Comparison of ENCODE assay signal across 8 cellular contexts in genomic region chr15:41115652-41116115, GRCh38. TPM values are rescaled to one million over a fixed set of nuclear protein-coding genes. Genes with fewer than 3 reads are reported as not detected.
A peak's percentile ranks its signal among the peaks of the same experiment; 100 is the strongest.
DNase-seq lines count a peak whose midpoint lies in the region; ATAC-seq, FAIRE-seq and TF ChIP-seq lines count a peak whose summit lies in the region.

No MANE protein-coding gene starts in this region.

- TF ChIP-seq CTCF in heart left ventricle (IDR thresholded peaks at IDR 0.05), result peak in 1 of 12 donors; percentile 3
- no peak for TF ChIP-seq CTCF in progenitor cell of endocrine pancreas (IDR thresholded peaks at IDR 0.05; ENCODE audit: unreplicated experiment)

- 0 to 1% (median 0%) methylated on average over 9 to 46 of the region's 46 CpGs for WGBS in heart left ventricle, 4 donors

- H4K20me1 ChIP-seq in BLaER1 treated with 17β-estradiol and CSF1 and Interleukin-3, amounts not matched to agents 10 nM and 100 nM, result peaks cover 0 to 47% (median 37%) of the 10 kb centered on the region in 11 experiments; a peak in 18 of 22 replicates

- H3K4me2 ChIP-seq in BLaER1 treated with 17β-estradiol and CSF1 and Interleukin-3, amounts not matched to agents 10 nM and 100 nM, result peak overlapping the region; percentile 64 to 85 (median 82)

- no peaks in the 10 kb centered on the region for H3K27me3 Mint-ChIP-seq in progenitor cell of endocrine pancreas

- peaks cover 15 to 28% of the 10 kb centered on the region in 2 donors for H3K36me3 Mint-ChIP-seq in activated naive CD4-positive, alpha-beta T cell treated with anti-CD3 and anti-CD28 coated beads, Interleukin-2, amount 50 U/mL, for 72 hours
- H3K36me3 Mint-ChIP-seq in progenitor cell of endocrine pancreas (ENCODE audit: insufficient read depth), result peaks cover 3% of the 10 kb centered on the region

- no peaks in the 10 kb centered on the region for H3K9me3 ChIP-seq in BLaER1 treated with 17β-estradiol and CSF1 and Interleukin-3, amounts not matched to agents 10 nM and 100 nM (replicated peaks in 1 of 11)
- H3K9me3 ChIP-seq in SK-N-MC (ENCODE audit: low read depth, low read length) (no peaks in the 10 kb centered on the region), heart left ventricle (no peaks in the 10 kb centered on the region)

- H3K9me3 Mint-ChIP-seq in activated naive CD4-positive, alpha-beta T cell treated with anti-CD3 and anti-CD28 coated beads, Interleukin-2, amount 50 U/mL, for 72 hours, result no peaks in the 10 kb centered on the region
- no peaks in the 10 kb centered on the region for H3K9me3 Mint-ChIP-seq in progenitor cell of endocrine pancreas (ENCODE audit: low read depth)

- DNase-seq in SK-N-MC (ENCODE audit: low read depth, low spot score) (no peak), heart left ventricle (peak in 4 of 5 donors; percentile 55 to 73 (median 67)), progenitor cell of endocrine pancreas (ENCODE audit: low spot score, unreplicated experiment) (no peak), urothelium cell line (ENCODE audit: low spot score) (peak; percentile 45)
- DNase-seq in activated naive CD4-positive, alpha-beta T cell treated with anti-CD3 and anti-CD28 coated beads, Interleukin-2, amount 50 U/mL, for 72 hours (ENCODE audit: low spot score in 2 of 2), result peak; percentile 69 to 70

- no peak for FAIRE-seq in urothelium cell line (lab: Jason Lieb, UNC)

- H3K27me3 ChIP-seq in BLaER1 treated with 17β-estradiol and CSF1 and Interleukin-3, amounts not matched to agents 10 nM and 100 nM, result no peaks in the 10 kb centered on the region
- H3K27me3 ChIP-seq in heart left ventricle, result no peaks in the 10 kb centered on the region

- no peak for TF ChIP-seq POLR2A in heart left ventricle (IDR thresholded peaks at IDR 0.05)

- H3K9ac ChIP-seq in BLaER1 treated with 17β-estradiol and CSF1 and Interleukin-3, amounts not matched to agents 10 nM and 100 nM, result peak overlapping the region; percentile 98 to 100 (median 99)
- peak overlapping the region; percentile 99 for H3K9ac ChIP-seq in SK-N-MC (ENCODE audit: insufficient read length)

- H3K4me1 ChIP-seq in BLaER1 treated with 17β-estradiol and CSF1 and Interleukin-3, amounts not matched to agents 10 nM and 100 nM, result peaks cover 19 to 28% (median 22%) of the 10 kb centered on the region in 10 experiments
- peaks cover 0 to 24% (median 18%) of the 10 kb centered on the region in 12 donors for H3K4me1 ChIP-seq in heart left ventricle

- ATAC-seq in GM19324 (IDR thresholded peaks at IDR 0.05; ENCODE audit: low FRiP score, unreplicated experiment) (peak; percentile 48), HG03457 (IDR thresholded peaks at IDR 0.05; ENCODE audit: unreplicated experiment) (peak; percentile 47), heart left ventricle (peak; percentile 47 to 78 (median 62))
- peak; percentile 64 to 72 for ATAC-seq in activated naive CD4-positive, alpha-beta T cell treated with anti-CD3 and anti-CD28 coated beads, Interleukin-2, amount 50 U/mL, for 72 hours

- H3K4me3 ChIP-seq in BLaER1 treated with 17β-estradiol and CSF1 and Interleukin-3, amounts not matched to agents 10 nM and 100 nM, result peak overlapping the region; percentile 80 to 98 (median 88)
- H3K4me3 ChIP-seq in SK-N-MC, result peak overlapping the region; percentile 99
- H3K4me3 ChIP-seq in heart left ventricle, result peak overlapping the region; percentile 72 to 98 (median 84)

- intact Hi-C loops in heart left ventricle (cut with DNase I), result loop anchor here in 7 of 10 donors (1.0 to 10.0 kb wide), 6 partner anchors 115 to 223 kb away; partner anchors contain the start of genes CHP1 (in 6 of the 7), EXD1 (in 5 of the 7) and VPS18 (in 2 of the 7)

- peak overlapping the region; percentile 84 for H3K4me3 Mint-ChIP-seq in progenitor cell of endocrine pancreas (ENCODE audit: low read depth)

- peak overlapping the region; percentile 98 to 100 (median 99) for H3K27ac ChIP-seq in BLaER1 treated with 17β-estradiol and CSF1 and Interleukin-3, amounts not matched to agents 10 nM and 100 nM
- H3K27ac ChIP-seq in SK-N-MC (peak overlapping the region; percentile 99), heart left ventricle (peak overlapping the region; percentile 91 to 100 (median 100))

- peak overlapping the region; percentile 92 to 98 for H3K27ac Mint-ChIP-seq in activated naive CD4-positive, alpha-beta T cell treated with anti-CD3 and anti-CD28 coated beads, Interleukin-2, amount 50 U/mL, for 72 hours
- peak overlapping the region; percentile 97 for H3K27ac Mint-ChIP-seq in progenitor cell of endocrine pancreas

- H3K4me1 Mint-ChIP-seq in progenitor cell of endocrine pancreas (ENCODE audit: low read depth), result peaks cover 4% of the 10 kb centered on the region

- H3K36me3 ChIP-seq in BLaER1 treated with 17β-estradiol and CSF1 and Interleukin-3, amounts not matched to agents 10 nM and 100 nM, result peaks cover 8 to 40% (median 37%) of the 10 kb centered on the region in 11 experiments; a peak in 21 of 22 replicates
- peaks cover 12% of the 10 kb centered on the region for H3K36me3 ChIP-seq in SK-N-MC (ENCODE audit: insufficient read depth, low read length)
- H3K36me3 ChIP-seq in heart left ventricle, result peaks cover 0 to 6% (median 0%) of the 10 kb centered on the region in 9 donors

RNA-seq across cellular contexts. Expression of gene INO80, which starts 0.4 kb away (rescaled TPM):
- total RNA-seq in activated naive CD4-positive, alpha-beta T cell treated with anti-CD3 and anti-CD28 coated beads, Interleukin-2, amount 50 U/mL, for 72 hours, result 10 to 100 TPM; 22.9 to 28.1 TPM
- total RNA-seq in heart left ventricle (10 to 100 TPM in 7 of 9 donors, 1 to 10 TPM in 2; 9.7 to 20.9 (median 12.6) TPM), progenitor cell of endocrine pancreas (25.9 and 28.1 TPM in 2 replicates)
- polyA plus RNA-seq in heart left ventricle, result 10 to 100 TPM in 1 of 2 donors, 1 to 10 TPM in 1; 4.7 to 14.3 TPM

Comparison
In these comparisons a context has a peak if more than half of its experiments do, and no peak if none do; other contexts are left out.
1. DNase-seq: peak in activated naive CD4-positive, alpha-beta T cell treated with anti-CD3 and anti-CD28 coated beads, Interleukin-2, amount 50 U/mL, for 72 hours (2 of 2), heart left ventricle (4 of 5) and urothelium cell line (single experiment); none in SK-N-MC (single experiment) and progenitor cell of endocrine pancreas (single experiment).
2. Peak in every context shown above with its lines, with median percentiles within 50 percentile points of each other: H3K27ac ChIP-seq, H3K4me3 ChIP-seq and ATAC-seq.